29 cellular contexts compared by ENCODE assay signal in the genomic region with DNA sequence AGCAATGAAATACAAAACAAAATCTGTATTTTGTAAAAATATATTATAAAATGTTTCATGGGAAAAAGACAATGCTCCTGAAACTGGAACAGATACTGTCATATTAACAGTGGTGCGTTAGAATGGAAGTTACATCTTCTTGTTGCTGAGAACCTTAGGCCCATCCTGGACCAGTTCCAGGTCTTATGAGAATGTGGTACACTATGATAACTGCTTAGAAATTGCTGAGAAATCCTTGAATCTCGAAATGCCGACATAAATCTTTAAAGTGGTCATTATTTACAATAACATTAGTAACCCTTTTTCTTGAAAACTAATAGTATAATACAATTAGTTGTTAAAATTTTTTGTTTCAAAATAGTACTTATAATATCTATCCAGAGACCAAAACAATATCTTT.
"Had no signal": no experiment of that assay in that cellular context is flagged by ENCODE, and none has a peak within 500 bp of the region (broad histone marks: within the 10 kb centered on the region; RNA-seq: fewer than 3 reads in every experiment).

No MANE protein-coding gene starts in this region.

- H3K27ac ChIP-seq: adrenal gland, body of pancreas, breast epithelium, PC-9, RWPE1 had no signal

- DNase-seq: activated CD4-positive, alpha-beta T cell treated with anti-CD3 and anti-CD28 coated beads, Interleukin-2, amount 10 ng/mL, durations not matched to agents 24 days and 14 days; activated CD4-positive, alpha-beta T cell treated with anti-CD3 and anti-CD28 coated beads, Interleukin-2, amount 50 U/mL, for 4 hours; activated CD8-positive, alpha-beta T cell treated with anti-CD3 and anti-CD28 coated beads for 36 hours; activated gamma-delta T cell; activated naive CD4-positive, alpha-beta T cell treated with Interleukin-2 at 50 U/mL for 16 hours; activated T-cell treated with anti-CD3 and anti-CD28 coated beads, Interleukin-2, amount 50 U/mL, for 1 hour; adrenal gland; body of pancreas; NCI-H1092 treated with DMSO at 0.1 percent for 48 hours; NCI-H1417; NCI-H146; NCI-H187; NCI-H2029 treated with DMSO at 0.1 percent for 48 hours; NCI-H2107; NCI-H2171; NCI-H510A; NCI-H526; NCI-H748 treated with DMSO at 0.1 percent for 48 hours; NK-92 treated with Interleukin-12 subunit alpha and Interleukin-12 subunit beta, amount 100 ng/mL, for 24 hours; PC-9; SIG-M5; SW 1271; T-helper 1 cell; T1000 had no signal

- H3K9me3 ChIP-seq: adrenal gland, body of pancreas, breast epithelium had no signal

- H3K4me3 ChIP-seq: adrenal gland, body of pancreas, breast epithelium, PC-9 had no signal

- H3K4me1 ChIP-seq: adrenal gland, body of pancreas, breast epithelium had no signal

- H3K27me3 ChIP-seq: adrenal gland, body of pancreas, breast epithelium had no signal

- FAIRE-seq: astrocyte, RCC 7860, TTC549 had no signal

- H3K36me3 ChIP-seq: adrenal gland, breast epithelium had no signal
